Comparison of ENCODE assay signal across 8 cellular contexts in genomic region chr9:124220551-124221451, GRCh38. TPM values are rescaled to one million over a fixed set of nuclear protein-coding genes. Genes with fewer than 3 reads are reported as not detected.
DNase-seq lines count a peak whose midpoint lies in the region; ATAC-seq, FAIRE-seq and TF ChIP-seq lines count a peak whose summit lies in the region.

No MANE protein-coding gene starts in this region.

- peak overlapping the region; percentile 66 for H3K4me2 ChIP-seq in HepG2 (ENCODE audit: low read depth, low read length)

- peak overlapping the region in 2 of 3 experiments; percentile 6 to 47; a peak in 2 of 6 replicates for H3K4me3 ChIP-seq in HepG2 (replicated peaks in 1 of 3; ENCODE audit: insufficient read depth in 1 of 3, low read depth in 2 of 3, low read length in 3 of 3)

- H3K27ac ChIP-seq in HepG2 (ENCODE audit: extremely low read length, insufficient read depth, low read length): no peak overlapping the region

- H3K27me3 ChIP-seq in HepG2 (ENCODE audit: control insufficient read depth in 1 of 2, insufficient read depth in 2 of 2, low read length in 2 of 2): no peaks in the 10 kb centered on the region

- DNase-seq in ACHN: peak; percentile 30
- DNase-seq in HT-29 (ENCODE audit: low spot score): peak; percentile 77
- peak; percentile 55 for DNase-seq in astrocyte of the hippocampus (ENCODE audit: low read depth, low spot score)
- peak; percentile 44 for DNase-seq in HepG2 (ENCODE audit: low spot score)
- DNase-seq in NK-92 treated with Interleukin-12 subunit alpha and Interleukin-12 subunit beta, amount 100 ng/mL, for 24 hours (lab: John Stamatoyannopoulos, UW): no peak

- no peak for TF ChIP-seq RAD21 in HepG2 (CRISPR knock-in tag; IDR thresholded peaks at IDR 0.05)

- H4K20me1 ChIP-seq in HepG2 (ENCODE audit: insufficient read depth, low read length): no peaks in the 10 kb centered on the region

- FAIRE-seq in HepG2 (lab: Jason Lieb, UNC): peak; percentile 77

- TF ChIP-seq EP300 in HepG2 (IDR thresholded peaks at IDR 0.05; ENCODE audit: low read depth in 2 of 2, low read length in 2 of 2) (no peak), HepG2 (CRISPR knock-in tag; IDR thresholded peaks at IDR 0.05; ENCODE audit: borderline replicate concordance) (no peak)

- no peaks in the 10 kb centered on the region for H3K79me2 ChIP-seq in HepG2 (ENCODE audit: insufficient read depth, low read length)

- peaks cover 85% of the 10 kb centered on the region for H3K4me1 ChIP-seq in HepG2 (ENCODE audit: insufficient read depth, low read length)

- intact Hi-C loops in HepG2 (cut with micrococcal nuclease; ENCODE audit: unreplicated experiment): loop anchor here (5.0 kb wide), 2 partner anchors 36 to 78 kb away; partner anchors contain the start of gene NEK6

- no TSS peak for BruUV-seq in HepG2 (replicated peaks; lab: Mats Ljungman, UMichigan)

- H2AFZ ChIP-seq in HepG2 (ENCODE audit: low read length): peak overlapping the region; percentile 65

- in situ Hi-C loops in ACHN (cut with HindIII; ENCODE audit: low pct_ligation_motif_present, low pct_unique_long_range_greater_than_20kb, low sequenced_read_pairs): no loop called here
- in situ Hi-C loops in HepG2 (cut with HindIII; ENCODE audit: extremely low pct_ligation_motif_present, low pct_unique_long_range_greater_than_20kb): no loop called here

- no peaks in the 10 kb centered on the region for H3K9me3 ChIP-seq in HepG2 (ENCODE audit: low read length)

- peak in 1 of 2 experiments; percentile 51; a peak in 2 of 4 replicates for TF ChIP-seq POLR2A in HepG2 (IDR thresholded peaks at IDR 0.05; ENCODE audit: insufficient read depth in 1 of 2, low read depth in 2 of 2, low read length in 2 of 2)

- WGBS in HepG2 (ENCODE audit: low lambda C conversion rate): 21% methylated on average over 10 of the region's 10 CpGs

- peak overlapping the region; percentile 16; the same call in 1 of the 2 replicates for H3K9ac ChIP-seq in HepG2 (ENCODE audit: insufficient read depth, low read depth, low read length)

- ATAC-seq in HepG2: peak; percentile 41
- no peak for ATAC-seq in activated CD4-positive, CD25-positive, alpha-beta regulatory T cell treated with anti-CD3 and anti-CD28 coated beads, Interleukin-2, amount 50 U/mL, for 24 hours
- no peak for ATAC-seq in HG03565 (IDR thresholded peaks at IDR 0.05; ENCODE audit: unreplicated experiment)
- ATAC-seq in HG03039 (IDR thresholded peaks at IDR 0.05; ENCODE audit: unreplicated experiment): no peak

- no peaks in the 10 kb centered on the region for H3K36me3 ChIP-seq in HepG2 (replicated peaks in 1 of 2; ENCODE audit: control insufficient read depth in 1 of 2, insufficient read depth in 2 of 2, low read length in 2 of 2)

- POLR2A ChIA-PET in HepG2 (lab: Yijun Ruan, JAX): interaction anchor here (1.1 to 1.2 kb wide), 2 partner anchors 38 kb away, joined by 3 to 5 read pairs; no protein-coding TSS in a partner anchor

- CTCF ChIA-PET in HepG2 (lab: Yijun Ruan, JAX; ENCODE audit: low intra/inter-chr PET ratio, low total read pairs): no interaction called here

- TF ChIP-seq CTCF in HepG2 (CRISPR knock-in tag; IDR thresholded peaks at IDR 0.05): 0 out of 2 replicates have a peak, but pooled peaks have one; percentile 4

TF ChIP-seq in HepG2, 621 proteins besides CTCF, POLR2A, EP300 and RAD21 (continues in another document):
- TF ChIP-seq TOPORS (CRISPR knock-in tag; IDR thresholded peaks at IDR 0.05) (no peak), DMAP1 (CRISPR knock-in tag; IDR thresholded peaks at IDR 0.05) (0 out of 2 replicates have a peak, but pooled peaks have one; percentile 20), NR1H2 (CRISPR knock-in tag; IDR thresholded peaks at IDR 0.05; ENCODE audit: borderline replicate concordance, low read depth) (no peak), FOXA1 (IDR thresholded peaks at IDR 0.05) (no peak), FOXA1 (CRISPR knock-in tag; IDR thresholded peaks at IDR 0.05) (no peak), STAT5B (CRISPR knock-in tag; IDR thresholded peaks at IDR 0.05) (no peak), PHF21A (CRISPR knock-in tag; IDR thresholded peaks at IDR 0.05) (no peak), FOXO1 (CRISPR knock-in tag; IDR thresholded peaks at IDR 0.05) (no peak), ESRRA (CRISPR knock-in tag; IDR thresholded peaks at IDR 0.05; ENCODE audit: low read depth) (no peak), ZNF414 (CRISPR knock-in tag; IDR thresholded peaks at IDR 0.05) (0 out of 2 replicates have a peak, but pooled peaks have one; percentile 36), FOXA3 (CRISPR knock-in tag; IDR thresholded peaks at IDR 0.05) (no peak), ZNF382 (CRISPR knock-in tag; IDR thresholded peaks at IDR 0.05; ENCODE audit: borderline replicate concordance) (no peak)
- TF ChIP-seq, protein P1, sequence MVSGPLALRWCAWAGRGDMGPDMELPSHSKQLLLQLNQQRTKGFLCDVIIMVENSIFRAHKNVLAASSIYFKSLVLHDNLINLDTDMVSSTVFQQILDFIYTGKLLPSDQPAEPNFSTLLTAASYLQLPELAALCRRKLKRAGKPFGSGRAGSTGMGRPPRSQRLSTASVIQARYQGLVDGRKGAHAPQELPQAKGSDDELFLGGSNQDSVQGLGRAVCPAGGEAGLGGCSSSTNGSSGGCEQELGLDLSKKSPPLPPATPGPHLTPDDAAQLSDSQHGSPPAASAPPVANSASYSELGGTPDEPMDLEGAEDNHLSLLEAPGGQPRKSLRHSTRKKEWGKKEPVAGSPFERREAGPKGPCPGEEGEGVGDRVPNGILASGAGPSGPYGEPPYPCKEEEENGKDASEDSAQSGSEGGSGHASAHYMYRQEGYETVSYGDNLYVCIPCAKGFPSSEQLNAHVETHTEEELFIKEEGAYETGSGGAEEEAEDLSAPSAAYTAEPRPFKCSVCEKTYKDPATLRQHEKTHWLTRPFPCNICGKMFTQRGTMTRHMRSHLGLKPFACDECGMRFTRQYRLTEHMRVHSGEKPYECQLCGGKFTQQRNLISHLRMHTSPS (CRISPR knock-in tag; IDR thresholded peaks at IDR 0.05; ENCODE audit: low read depth): peak; percentile 65; the same call in 1 of the 2 replicates

RNA-seq across cellular contexts. Expression of gene NEK6, which starts 36.9 kb away (rescaled TPM):
- total RNA-seq in HT-29 (2014; rRNA removed; shearing (Covaris generic)): 17.0 and 22.1 TPM in 2 replicates
- 30.4 and 44.7 TPM in 2 replicates for total RNA-seq in HepG2 (2016; rRNA removed; fragmentation: Illumina TruSeq; extraction: Trizol)
- 24.6 and 26.3 TPM in 2 replicates for total RNA-seq in HepG2 (2016; cell fraction: cytosol; rRNA removed; fragmentation: Illumina TruSeq; extraction: Trizol; ENCODE audit: low read depth)
- total RNA-seq in HepG2 (2016; cell fraction: insoluble cytoplasmic fraction; rRNA removed; fragmentation: Illumina TruSeq; extraction: Trizol): 33.2 and 37.5 TPM in 2 replicates
- total RNA-seq in HepG2 (2016; cell fraction: membrane; rRNA removed; fragmentation: Illumina TruSeq; extraction: Trizol): 49.4 and 52.7 TPM in 2 replicates
- 18.1 and 19.8 TPM in 2 replicates for total RNA-seq in HepG2 (2016; cell fraction: nucleus; rRNA removed; fragmentation: Illumina TruSeq; extraction: Trizol)
- polyA plus RNA-seq in HepG2 (2011; rRNA removed): 119 and 127 TPM in 2 replicates
- polyA plus RNA-seq in HepG2 (2011; cell fraction: cytosol; rRNA removed): 131 and 138 TPM in 2 replicates
- polyA plus RNA-seq in HepG2 (2011; cell fraction: nucleus; rRNA removed): 94.1 and 101 TPM in 2 replicates
- 75.9 and 86.0 TPM in 2 replicates for polyA plus RNA-seq in HepG2 (2012)
- polyA plus RNA-seq in HepG2 (2016; cell fraction: cytosol; fragmentation: Illumina TruSeq; extraction: Trizol; ENCODE audit: low read depth): 55.6 and 62.7 TPM in 2 replicates
- polyA plus RNA-seq in HepG2 (2016; cell fraction: insoluble cytoplasmic fraction; fragmentation: Illumina TruSeq; extraction: Trizol; ENCODE audit: low read depth): 71.0 and 74.4 TPM in 2 replicates
- 68.1 and 79.5 TPM in 2 replicates for polyA plus RNA-seq in HepG2 (2016; cell fraction: membrane; fragmentation: Illumina TruSeq; extraction: Trizol; ENCODE audit: low read depth)
- 41.9 and 42.8 TPM in 2 replicates for polyA plus RNA-seq in HepG2 (2016; cell fraction: nucleus; fragmentation: Illumina TruSeq; extraction: Trizol; ENCODE audit: insufficient read depth, low read depth)
- 13.4 and 281 TPM in 2 replicates for polyA minus RNA-seq in HepG2 (2011; rRNA and poly(A)+ RNA removed; ENCODE audit: low replicate concordance)
- polyA minus RNA-seq in HepG2 (2011; cell fraction: cytosol; rRNA and poly(A)+ RNA removed): 74.6 and 87.4 TPM in 2 replicates
- 49.3 and 50.8 TPM in 2 replicates for polyA minus RNA-seq in HepG2 (2011; cell fraction: nucleus; rRNA and poly(A)+ RNA removed)
